In the genomic region with DNA sequence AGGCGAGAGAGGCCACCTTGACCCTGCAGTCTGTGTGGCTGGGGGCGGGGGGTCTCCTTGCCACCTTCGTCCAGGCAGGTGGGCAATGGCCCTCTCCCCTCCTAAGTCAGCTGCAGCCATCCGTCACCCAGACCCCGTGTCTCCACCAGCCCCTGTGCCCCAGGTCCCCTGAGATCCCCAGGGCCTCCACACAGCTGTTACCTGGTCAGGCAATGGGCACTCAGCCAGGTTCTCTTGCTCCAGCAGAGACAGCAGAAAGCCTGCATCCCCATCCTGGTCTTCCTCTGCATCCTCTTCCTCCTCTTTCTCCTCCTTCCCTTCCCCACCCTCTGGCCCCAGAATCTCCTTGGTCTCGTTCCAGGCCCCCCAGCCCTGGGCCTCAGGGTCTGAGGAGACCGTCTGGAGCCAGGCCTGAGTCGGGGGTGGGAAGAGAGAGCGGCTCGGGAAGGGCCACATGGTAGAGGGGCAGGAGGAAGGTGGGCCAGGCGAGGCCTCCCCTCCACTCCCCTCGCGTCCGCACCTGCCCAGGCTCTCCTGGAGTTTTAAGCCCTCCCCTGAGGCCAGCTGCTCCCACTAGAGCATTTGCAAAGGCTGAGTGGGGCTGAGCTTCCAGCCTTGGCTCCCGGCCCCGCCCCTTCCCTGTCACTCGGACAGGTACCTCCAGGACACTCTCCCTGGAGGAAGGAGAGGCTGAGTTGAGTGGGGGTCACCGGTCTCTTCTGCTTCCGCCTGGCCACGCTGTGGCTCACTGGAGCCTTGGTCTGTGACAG, we compare ENCODE assay signal across 1 cellular context.
TF ChIP-seq lines count a peak whose summit lies in the region.

A gene with protein sequence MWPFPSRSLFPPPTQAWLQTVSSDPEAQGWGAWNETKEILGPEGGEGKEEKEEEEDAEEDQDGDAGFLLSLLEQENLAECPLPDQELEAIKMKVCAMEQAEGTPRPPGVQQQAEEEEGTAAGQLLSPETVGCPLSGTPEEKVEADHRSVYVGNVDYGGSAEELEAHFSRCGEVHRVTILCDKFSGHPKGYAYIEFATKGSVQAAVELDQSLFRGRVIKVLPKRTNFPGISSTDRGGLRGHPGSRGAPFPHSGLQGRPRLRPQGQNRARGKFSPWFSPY (minus strand): TSS at position 510 of the 770 bp plus-strand sequence. CDS start 54 bp downstream, at position 456.

TF ChIP-seq in H1, 55 proteins besides CTCF, POLR2A, EP300 and RAD21:
- TF ChIP-seq EZH2 (IDR thresholded peaks at IDR 0.05; ENCODE audit: low read depth, low read length, severe bottlenecking) (no peak), JUN (IDR thresholded peaks at IDR 0.05; ENCODE audit: low read depth, low read length) (no peak), CHD1 (IDR thresholded peaks at IDR 0.05; ENCODE audit: low read depth, low read length) (no peak), MAFK (IDR thresholded peaks at IDR 0.05; ENCODE audit: low read depth, low read length) (no peak), TAF1 (IDR thresholded peaks at IDR 0.05; ENCODE audit: low read depth, low read length) (no peak), NANOG (IDR thresholded peaks at IDR 0.05; ENCODE audit: insufficient read depth, low read depth, low read length, poor library complexity, severe bottlenecking) (no peak), CBX8 (IDR thresholded peaks at IDR 0.05; ENCODE audit: borderline replicate concordance, low read depth, low read length) (no peak), RNF2 (IDR thresholded peaks at IDR 0.05; ENCODE audit: borderline replicate concordance, low read depth, low read length, missing control alignments, poor library complexity, severe bottlenecking) (no peak), RBBP5 (IDR thresholded peaks at IDR 0.05; ENCODE audit: borderline replicate concordance, low read depth, low read length) (no peak), ATF2 (IDR thresholded peaks at IDR 0.05; ENCODE audit: low read length) (no peak), SAP30 (IDR thresholded peaks at IDR 0.05; ENCODE audit: insufficient read depth, insufficient replicate concordance, low read length) (no peak), CEBPB (IDR thresholded peaks at IDR 0.05; ENCODE audit: low read depth, low read length) (no peak), CREB1 (IDR thresholded peaks at IDR 0.05) (no peak), GABPA (IDR thresholded peaks at IDR 0.05; ENCODE audit: borderline replicate concordance, insufficient read depth, low read length) (no peak), BACH1 (IDR thresholded peaks at IDR 0.05; ENCODE audit: low read length) (no peak)
TF ChIP-seq in H1: peak in this region for 0.
